In the genomic region with DNA sequence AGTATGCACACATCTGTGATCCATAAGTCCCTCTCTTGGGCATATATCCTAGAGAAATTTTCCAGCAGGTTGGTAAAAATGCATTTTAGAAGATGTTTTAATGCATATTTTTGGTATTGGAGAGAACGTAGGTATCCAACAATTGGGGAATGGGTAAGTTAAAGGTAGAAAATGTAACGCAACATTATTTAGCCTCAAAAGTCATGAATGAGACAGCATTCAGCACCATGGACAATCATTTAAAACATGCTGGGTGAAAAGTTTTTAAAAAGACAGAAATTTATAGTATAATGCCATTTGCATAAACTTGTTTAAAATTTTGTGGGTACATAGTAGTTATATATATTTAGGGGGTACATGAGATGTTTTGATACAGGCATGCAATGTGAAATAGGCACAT, we compare ENCODE assay signal across 10 cellular contexts.
"Had no signal": no experiment of that assay in that cellular context is flagged by ENCODE, and none has a peak within 500 bp of the region (broad histone marks: within the 10 kb centered on the region; RNA-seq: fewer than 3 reads in every experiment).

No MANE protein-coding gene starts in this region.

- H3K36me3 ChIP-seq: HAP-1 had no signal

- H3K27ac ChIP-seq: GM23248 had no signal

- H3K4me3 ChIP-seq: GM23248, GM23338, HAP-1 had no signal

- H3K4me2 ChIP-seq: GM23338 had no signal

- DNase-seq: GM23248, H7, H9, HCEC 1CT, HFFc6 had no signal

- ATAC-seq: GM23338, HCT116 had no signal

- FAIRE-seq: H1, H54 had no signal

- H3K9me3 ChIP-seq: HAP-1 had no signal
